In the genomic region with DNA sequence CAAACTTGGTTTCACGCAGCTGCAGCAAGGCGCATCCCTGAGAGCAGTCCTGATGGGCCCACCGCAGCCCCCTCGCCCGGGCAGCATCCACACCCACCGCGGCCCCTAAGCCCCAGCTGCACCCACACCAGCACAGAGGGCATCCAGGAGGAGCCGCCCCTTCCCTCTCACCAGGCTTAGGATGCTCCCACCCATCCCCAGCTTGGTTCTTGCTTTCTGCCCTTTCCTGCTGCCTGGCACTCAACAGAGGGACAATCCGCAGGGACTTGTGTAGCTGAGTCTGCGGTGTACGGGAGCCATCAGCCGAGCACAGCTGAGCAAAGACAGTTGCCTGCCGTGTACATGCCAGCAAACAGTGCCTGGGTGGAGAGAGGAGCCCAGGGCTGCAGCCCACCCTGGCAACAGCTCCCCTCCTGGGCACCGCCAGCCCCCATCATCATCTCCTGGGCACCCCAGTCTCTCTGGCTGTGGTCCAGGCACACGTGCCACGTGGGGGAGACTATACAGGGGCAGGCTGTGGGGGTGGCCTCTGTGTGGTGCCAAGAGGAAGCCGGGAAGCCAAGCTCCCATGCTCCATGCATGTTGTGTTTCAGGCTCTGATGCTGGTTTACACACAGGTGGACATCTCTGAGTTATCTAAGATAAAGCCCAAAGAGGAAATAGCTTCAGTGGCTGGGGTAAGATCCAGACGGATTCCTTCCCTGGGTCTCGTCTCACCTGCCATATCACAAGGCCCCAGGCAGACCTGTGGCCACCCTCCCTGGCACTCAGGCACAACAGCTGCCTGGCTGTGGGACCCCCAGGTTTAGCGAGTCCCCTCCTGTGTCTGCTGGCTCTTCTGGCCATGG, we compare ENCODE assay signal across 9 cellular contexts. TPM values are rescaled to one million over a fixed set of nuclear protein-coding genes. Genes with fewer than 3 reads are reported as not detected.
DNase-seq lines count a peak whose midpoint lies in the region; ATAC-seq, FAIRE-seq and TF ChIP-seq lines count a peak whose summit lies in the region.
"Had no signal": no experiment of that assay in that cellular context is flagged by ENCODE, and none has a peak within 500 bp of the region (broad histone marks: within the 10 kb centered on the region; RNA-seq: fewer than 3 reads in every experiment).

No MANE protein-coding gene starts in this region.

- peak; percentile 79 for FAIRE-seq in urothelium cell line (lab: Jason Lieb, UNC)

- H3K4me1 ChIP-seq in PC-3 (ENCODE audit: insufficient read depth, low read length) = peaks cover 19% of the 10 kb centered on the region

- intact Hi-C loops in PC-3 (cut with micrococcal nuclease) = loop anchor here (1.0 kb wide), 1 partner anchor 9 kb away; no protein-coding TSS in a partner anchor

- no peak for ATAC-seq in PC-3
- no peak for ATAC-seq in GM21576 (IDR thresholded peaks at IDR 0.05; ENCODE audit: unreplicated experiment)
- ATAC-seq in HG02973 (IDR thresholded peaks at IDR 0.05; ENCODE audit: unreplicated experiment) = no peak
- ATAC-seq in HG02885 (IDR thresholded peaks at IDR 0.05; ENCODE audit: poor library complexity, unreplicated experiment) = no peak

- H3K36me3 Mint-ChIP-seq in activated naive CD4-positive, alpha-beta T cell treated with anti-CD3 and anti-CD28 coated beads, Interleukin-2, amount 50 U/mL, for 24 hours = peaks cover 3% of the 10 kb centered on the region
- no peaks in the 10 kb centered on the region for H3K36me3 Mint-ChIP-seq in endothelial cell (ENCODE audit: low read depth, unreplicated experiment)

- peak overlapping the region; percentile 54; the same call in 1 of the 2 replicates for H3K27ac ChIP-seq in PC-3 (ENCODE audit: low read length)

- H3K9me2 ChIP-seq in PC-3 (replicated peaks; ENCODE audit: low read length) = no peaks in the 10 kb centered on the region

- no TSS peak for BruUV-seq in PC-3 (replicated peaks; lab: Mats Ljungman, UMichigan)

- H3K27me3 Mint-ChIP-seq in activated naive CD4-positive, alpha-beta T cell treated with anti-CD3 and anti-CD28 coated beads, Interleukin-2, amount 50 U/mL, for 24 hours = no peaks in the 10 kb centered on the region
- H3K27me3 Mint-ChIP-seq in endothelial cell (ENCODE audit: unreplicated experiment) = peaks cover 18% of the 10 kb centered on the region

- peak overlapping the region; percentile 96 for H3K27ac Mint-ChIP-seq in activated naive CD4-positive, alpha-beta T cell treated with anti-CD3 and anti-CD28 coated beads, Interleukin-2, amount 50 U/mL, for 24 hours
- H3K27ac Mint-ChIP-seq in endothelial cell (ENCODE audit: unreplicated experiment) = peak overlapping the region; percentile 70
- H3K27ac Mint-ChIP-seq: progenitor cell of endocrine pancreas had no signal

- H2AFZ ChIP-seq in PC-3 (ENCODE audit: low read length) = no peak overlapping the region

- peak overlapping the region; percentile 66 for H3K4me2 ChIP-seq in PC-3 (ENCODE audit: low read length)

- no peaks in the 10 kb centered on the region for H3K36me3 ChIP-seq in PC-3 (ENCODE audit: low read depth, low read length)

- peaks cover 87% of the 10 kb centered on the region for H3K4me1 Mint-ChIP-seq in activated naive CD4-positive, alpha-beta T cell treated with anti-CD3 and anti-CD28 coated beads, Interleukin-2, amount 50 U/mL, for 24 hours
- H3K4me1 Mint-ChIP-seq in endothelial cell (ENCODE audit: unreplicated experiment) = peaks cover 37% of the 10 kb centered on the region

- no peak for DNase-seq in activated naive CD4-positive, alpha-beta T cell (lab: John Stamatoyannopoulos, UW)
- no peak for DNase-seq in PC-3
- no peak for DNase-seq in endothelial cell (ENCODE audit: low spot score)
- no peak for DNase-seq in urothelium cell line (ENCODE audit: low spot score)

- no peaks in the 10 kb centered on the region for H3K9me3 Mint-ChIP-seq in activated naive CD4-positive, alpha-beta T cell treated with anti-CD3 and anti-CD28 coated beads, Interleukin-2, amount 50 U/mL, for 24 hours
- no peaks in the 10 kb centered on the region for H3K9me3 Mint-ChIP-seq in endothelial cell (ENCODE audit: unreplicated experiment)

- POLR2A ChIA-PET in PC-3 (lab: Charles Lee; ENCODE audit: unreplicated experiment) = no interaction called here

- no peaks in the 10 kb centered on the region for H4K20me1 ChIP-seq in PC-3 (ENCODE audit: low read length)

- H3K9ac ChIP-seq in PC-3 (ENCODE audit: low read length) = no peak overlapping the region

- peak overlapping the region; percentile 22; the same call in 1 of the 2 replicates for H3K4me3 ChIP-seq in PC-3 (ENCODE audit: low read length)

- H3K9me3 ChIP-seq in PC-3 (ENCODE audit: low read length) = no peaks in the 10 kb centered on the region

- TF ChIP-seq CTCF in PC-3 (conservative IDR thresholded peaks at IDR 0.05; ENCODE audit: low read depth, low read length) = no peak
- TF ChIP-seq CTCF in endothelial cell (IDR thresholded peaks at IDR 0.05; ENCODE audit: unreplicated experiment) = no peak

- no peaks in the 10 kb centered on the region for H3K79me2 ChIP-seq in PC-3 (ENCODE audit: low read length)

- peak overlapping the region; percentile 83 for H3K4me3 Mint-ChIP-seq in activated naive CD4-positive, alpha-beta T cell treated with anti-CD3 and anti-CD28 coated beads, Interleukin-2, amount 50 U/mL, for 24 hours
- H3K4me3 Mint-ChIP-seq in endothelial cell (ENCODE audit: unreplicated experiment) = no peak overlapping the region

- H3K27me3 ChIP-seq in PC-3 (ENCODE audit: low read length) = no peaks in the 10 kb centered on the region

- CTCF ChIA-PET in PC-3 (lab: Charles Lee) = no interaction called here

- no peaks in the 10 kb centered on the region for H3F3A ChIP-seq in PC-3 (ENCODE audit: low read length, unreplicated experiment)

RNA-seq across cellular contexts. Expression of gene GNB1L, which starts 36.1 kb away (rescaled TPM):
- 27.0 and 28.8 TPM in 2 replicates for total RNA-seq in PC-3 (2014; rRNA removed)
- 3.7 TPM for total RNA-seq in endothelial cell (ENCODE audit: unreplicated experiment)

RNA-seq across cellular contexts. Expression of gene RTL10, which starts 36.1 kb away (rescaled TPM):
- total RNA-seq in PC-3 (2014; rRNA removed) (7.8 and 12.2 TPM in 2 replicates), endothelial cell (ENCODE audit: unreplicated experiment) (20.3 TPM)

RNA-seq across cellular contexts. Expression of gene COMT, which starts 50.8 kb away (rescaled TPM):
- total RNA-seq in PC-3 (2014; rRNA removed) (204 and 205 TPM in 2 replicates), endothelial cell (ENCODE audit: unreplicated experiment) (49.0 TPM)

RNA-seq across cellular contexts. Expression of gene TXNRD2, which starts 50.9 kb away (rescaled TPM):
- total RNA-seq in PC-3 (2014; rRNA removed) (23.0 and 32.1 TPM in 2 replicates), endothelial cell (ENCODE audit: unreplicated experiment) (23.0 TPM)
